Comparison of ENCODE assay signal across 8 cellular contexts in genomic region chr6:41071923-41072835, GRCh38. TPM values are rescaled to one million over a fixed set of nuclear protein-coding genes. Genes with fewer than 3 reads are reported as not detected.
A peak's percentile ranks its signal among the peaks of the same experiment; 100 is the strongest.
DNase-seq lines count a peak whose midpoint lies in the region; FAIRE-seq and TF ChIP-seq lines count a peak whose summit lies in the region.

TSS of gene OARD1 (minus strand) at chr6:41072356. CDS start at chr6:41071634, 722 bp downstream.

- peaks cover 6 to 9% of the 10 kb centered on the region in 2 donors for H3K4me1 ChIP-seq in neuronal stem cell (ENCODE audit: control insufficient read depth in 2 of 2, insufficient read depth in 1 of 2, low read depth in 1 of 2, low read length in 2 of 2)

- no CpG with 5 or more reads among the region's 63 CpGs for WGBS in neuronal stem cell (ENCODE audit: extremely low coverage in 2 of 2, insufficient read length in 2 of 2, insufficient replicate concordance in 1 of 2), 2 donors

- peak within 1 kb of the TSS; percentile 58 for H3K4ac ChIP-seq in neuronal stem cell (ENCODE audit: low read length)

- H2BK15ac ChIP-seq in neuronal stem cell (ENCODE audit: low read length): no peak within 1 kb of the TSS

- POLR2A ChIA-PET in HEK293T (lab: Yijun Ruan, JAX): interaction anchor here (0.7 to 1.2 kb wide), 10 partner anchors 9 to 248 kb away, joined by 3 to 8 read pairs (median 4); partner anchors contain the start of gene TSPO2

- H3K27ac ChIP-seq in neuronal stem cell (replicated peaks; ENCODE audit: low read length) (peak within 1 kb of the TSS; percentile 99), substantia nigra (ENCODE audit: low read depth, low read length, poor library complexity, severe bottlenecking) (peak within 1 kb of the TSS; percentile 98)

- H2BK5ac ChIP-seq in neuronal stem cell (ENCODE audit: low read length): peak within 1 kb of the TSS; percentile 99

- in situ Hi-C loops in SK-MEL-5 (cut with HindIII; ENCODE audit: low pct_unique_long_range_greater_than_20kb, low sequenced_read_pairs): no loop called here

- FAIRE-seq in frontal cortex (lab: Jason Lieb, UNC): peak; percentile 94

- peak within 1 kb of the TSS; percentile 95 for H3K4me2 ChIP-seq in neuronal stem cell (ENCODE audit: insufficient read depth, low read length, poor library complexity, severe bottlenecking)

- no peaks in the 10 kb centered on the region for H3K9me3 ChIP-seq in neuronal stem cell (replicated peaks in 1 of 2; ENCODE audit: control insufficient read depth in 2 of 2, insufficient read depth in 1 of 2, low read depth in 1 of 2, low read length in 2 of 2)

- H4K8ac ChIP-seq in neuronal stem cell (ENCODE audit: low read depth, low read length): peak within 1 kb of the TSS; percentile 19

- peak within 1 kb of the TSS; percentile 94 for H3K9ac ChIP-seq in neuronal stem cell (ENCODE audit: low read depth, low read length, poor library complexity)

- H2AFZ ChIP-seq in neuronal stem cell (ENCODE audit: low read length): peak within 1 kb of the TSS; percentile 89

- CTCF ChIA-PET in HEK293T (lab: Yijun Ruan, JAX): no interaction called here

- H4K91ac ChIP-seq in neuronal stem cell (ENCODE audit: low read depth, low read length, poor library complexity): no peak within 1 kb of the TSS

- peak within 1 kb of the TSS; percentile 49 for H2BK12ac ChIP-seq in neuronal stem cell (ENCODE audit: low read length)

- peak within 1 kb of the TSS; percentile 83 to 91 for H3K4me3 ChIP-seq in neuronal stem cell (ENCODE audit: low read length in 2 of 2)

- peak within 1 kb of the TSS; percentile 79 for H3K14ac ChIP-seq in neuronal stem cell (ENCODE audit: low read length)

- H2AK5ac ChIP-seq in neuronal stem cell (ENCODE audit: low read depth, low read length): peak within 1 kb of the TSS; percentile 97

- no peak within 1 kb of the TSS for H2BK120ac ChIP-seq in neuronal stem cell (ENCODE audit: low read depth, low read length)

- DNase-seq in GM03348 (ENCODE audit: low spot score) (peak; percentile 97), HEK293T (ENCODE audit: extremely low spot score) (peak; percentile 95), MV-4-11 (lab: John Stamatoyannopoulos, UW) (peak; percentile 100), SK-MEL-5 (ENCODE audit: low read depth, low spot score) (peak; percentile 83), frontal cortex (ENCODE audit: low spot score in 2 of 2) (peak in 1 of 2 donors; percentile 54), neuronal stem cell (ENCODE audit: low spot score) (peak; percentile 100), substantia nigra (lab: John Stamatoyannopoulos, UW) (peak; percentile 60 to 100 (median 100))
- DNase-seq in activated naive CD4-positive, alpha-beta T cell treated with Interleukin-2 at 50 U/mL for 16 hours: peak; percentile 100

- H3K18ac ChIP-seq in neuronal stem cell (ENCODE audit: low read length): peak within 1 kb of the TSS; percentile 98

- peaks cover 2 to 36% of the 10 kb centered on the region in 2 donors for H3K36me3 ChIP-seq in neuronal stem cell (replicated peaks in 1 of 2; ENCODE audit: control insufficient read depth in 2 of 2, insufficient read depth in 2 of 2, low read length in 2 of 2)

- H3K27me3 ChIP-seq in neuronal stem cell (ENCODE audit: control insufficient read depth in 3 of 3, insufficient read depth in 3 of 3, low read depth in 1 of 3, low read length in 3 of 3): no peaks in the 10 kb centered on the region

- H3K79me1 ChIP-seq in neuronal stem cell (ENCODE audit: low read depth, low read length): peaks cover 3% of the 10 kb centered on the region

- H3K23ac ChIP-seq in neuronal stem cell (ENCODE audit: low read depth, low read length, poor library complexity): peak within 1 kb of the TSS; percentile 87

TF ChIP-seq in HEK293T, 16 proteins besides CTCF, POLR2A, EP300 and RAD21:
- TF ChIP-seq ZNF384 (IDR thresholded peaks at IDR 0.05): no peak
- no peak for TF ChIP-seq ARNT (IDR thresholded peaks at IDR 0.05)
- peak; percentile 27; the same call in 1 of the 2 replicates for TF ChIP-seq L3MBTL2 (conservative IDR thresholded peaks at IDR 0.05)
- no peak for TF ChIP-seq HDGF (IDR thresholded peaks at IDR 0.05; ENCODE audit: borderline replicate concordance)
- no peak for TF ChIP-seq FOXA1 (IDR thresholded peaks at IDR 0.05)
- TF ChIP-seq FOXM1 (IDR thresholded peaks at IDR 0.05; ENCODE audit: borderline replicate concordance): peak; percentile 63; the same call in 1 of the 2 replicates
- TF ChIP-seq LEF1 (IDR thresholded peaks at IDR 0.05; ENCODE audit: borderline replicate concordance): no peak
- TF ChIP-seq TARDBP (IDR thresholded peaks at IDR 0.05): 0 out of 2 replicates have a peak, but pooled peaks have one; percentile 39
- no peak for TF ChIP-seq CTBP1 (IDR thresholded peaks at IDR 0.05; ENCODE audit: borderline replicate concordance)
- no peak for TF ChIP-seq BHLHE40 (IDR thresholded peaks at IDR 0.05; ENCODE audit: borderline replicate concordance)
- TF ChIP-seq FOXK2 (IDR thresholded peaks at IDR 0.05): no peak
- no peak for TF ChIP-seq SUZ12 (IDR thresholded peaks at IDR 0.05)
- TF ChIP-seq SP1 (IDR thresholded peaks at IDR 0.05): no peak
- no peak for TF ChIP-seq NFRKB (IDR thresholded peaks at IDR 0.05)
- TF ChIP-seq PKNOX1 (IDR thresholded peaks at IDR 0.05): no peak
- TF ChIP-seq ELF4 (IDR thresholded peaks at IDR 0.05): 0 out of 2 replicates have a peak, but pooled peaks have one; percentile 15

RNA-seq across cellular contexts. Expression of gene OARD1, which starts in this region (rescaled TPM):
- 20.2 and 23.4 TPM in 2 replicates for total RNA-seq in SK-MEL-5 (2014; rRNA removed; shearing (Covaris generic))
- polyA plus RNA-seq in SK-MEL-5 (2015; cell fraction: cytosol; rRNA removed): 24.7 and 27.7 TPM in 2 replicates
- 18.4 and 22.1 TPM in 2 replicates for polyA plus RNA-seq in SK-MEL-5 (2015; cell fraction: nucleus; rRNA removed)
- total RNA-seq in frontal cortex: 6.9 TPM
- polyA plus RNA-seq in neuronal stem cell (2013, experiment 1 of 2): 55.2 TPM
- 58.3 TPM for polyA plus RNA-seq in neuronal stem cell (2013, experiment 2 of 2)
